In genomic region chr15:77901921-77902750, GRCh38 we compare ENCODE assay signal across 9 cellular contexts.
DNase-seq lines count a peak whose midpoint lies in the region; ATAC-seq and TF ChIP-seq lines count a peak whose summit lies in the region.
"Had no signal": no experiment of that assay in that cellular context is flagged by ENCODE, and none has a peak within 500 bp of the region (broad histone marks: within the 10 kb centered on the region; RNA-seq: fewer than 3 reads in every experiment).

No MANE protein-coding gene starts in this region.

- ATAC-seq in SK-N-SH treated with all-trans-retinoic acid at 6 μM for 48 hours (peak; percentile 36), HG03342 (IDR thresholded peaks at IDR 0.05; ENCODE audit: unreplicated experiment) (no peak), HG02571 (IDR thresholded peaks at IDR 0.05; ENCODE audit: unreplicated experiment) (no peak)

- TF ChIP-seq CTCF in BE2C (IDR thresholded peaks at IDR 0.05; ENCODE audit: low read depth, low read length) (peak; percentile 34; the same call in 1 of the 2 replicates), GM12872 (IDR thresholded peaks at IDR 0.05; ENCODE audit: insufficient read depth, low read depth, low read length) (peak; percentile 55)

- H3K9me3 ChIP-seq in BE2C: no peaks in the 10 kb centered on the region
- H3K9me3 ChIP-seq: left ventricle myocardium inferior had no signal

- H3K4me1 ChIP-seq in BE2C: no peaks in the 10 kb centered on the region; the same call in 1 of the 2 replicates
- H3K4me1 ChIP-seq: left ventricle myocardium inferior had no signal

- DNase-seq in BE2C (peak; percentile 56), islet precursor cell (peak; percentile 65), CD1c-positive myeloid dendritic cell (ENCODE audit: extremely low spot score) (no peak), mucosa of gallbladder (ENCODE audit: low spot score) (no peak)
- DNase-seq: left ventricle myocardium inferior had no signal

- no peak overlapping the region for H3K4me3 ChIP-seq in BE2C (ENCODE audit: low read depth, low read length)
- H3K4me3 ChIP-seq: left ventricle myocardium inferior had no signal

- H3K36me3 ChIP-seq in BE2C: no peaks in the 10 kb centered on the region
- H3K36me3 ChIP-seq: left ventricle myocardium inferior had no signal

- no peaks in the 10 kb centered on the region for H3K27me3 ChIP-seq in BE2C

TF ChIP-seq in SK-N-SH treated with all-trans-retinoic acid at 6 μM for 48 hours, 23 proteins besides CTCF, POLR2A, EP300 and RAD21:
- TF ChIP-seq RARB (CRISPR knock-in tag; IDR thresholded peaks at IDR 0.05) (no peak), POU6F1 (CRISPR knock-in tag; IDR thresholded peaks at IDR 0.05; ENCODE audit: borderline replicate concordance, low read depth) (no peak), CSDC2 (CRISPR knock-in tag; IDR thresholded peaks at IDR 0.05) (no peak)

Comparison
In these comparisons a context has a peak if more than half of its experiments do, and no peak if none do; other contexts are left out.
1. DNase-seq: peak in BE2C (single experiment) and islet precursor cell (single experiment); none in CD1c-positive myeloid dendritic cell (single experiment) and mucosa of gallbladder (single experiment).